In the genomic region with DNA sequence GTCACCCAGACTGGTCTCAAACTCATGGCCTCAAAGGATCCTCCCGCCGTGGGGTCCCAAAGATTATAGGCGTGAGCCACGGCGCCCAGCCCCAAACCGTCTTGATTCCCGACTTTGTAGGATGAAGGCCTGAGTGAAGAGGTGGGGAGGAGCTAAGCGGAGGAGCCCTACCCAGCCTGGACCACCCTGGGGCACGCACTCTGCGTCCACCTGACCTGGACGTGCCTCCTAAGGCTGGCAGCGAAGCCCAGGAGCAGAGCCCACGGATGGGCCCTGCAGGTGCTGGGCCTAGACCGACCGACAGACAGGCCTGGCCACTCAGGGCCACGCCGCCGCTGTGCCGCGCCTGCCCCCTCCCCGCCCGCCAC, we compare ENCODE assay signal across 1 cellular context.
A peak's percentile ranks its signal among the peaks of the same experiment; 100 is the strongest.
TF ChIP-seq lines count a peak whose summit lies in the region.

No MANE protein-coding gene starts in this region.

TF ChIP-seq in HEK293, 187 proteins besides CTCF, POLR2A, EP300 and RAD21:
- TF ChIP-seq ZNF223 (tag by site-specific recombination; IDR thresholded peaks at IDR 0.05): peak; percentile 50; the same call in 1 of the 2 replicates
- peak; percentile 25 for TF ChIP-seq ZBTB26 (tag by site-specific recombination; optimal IDR thresholded peaks at IDR 0.05)
TF ChIP-seq in HEK293: peak in this region for 2; not testable (repeated sequence) for 185.
